8 cellular contexts compared by ENCODE assay signal in the genomic region with DNA sequence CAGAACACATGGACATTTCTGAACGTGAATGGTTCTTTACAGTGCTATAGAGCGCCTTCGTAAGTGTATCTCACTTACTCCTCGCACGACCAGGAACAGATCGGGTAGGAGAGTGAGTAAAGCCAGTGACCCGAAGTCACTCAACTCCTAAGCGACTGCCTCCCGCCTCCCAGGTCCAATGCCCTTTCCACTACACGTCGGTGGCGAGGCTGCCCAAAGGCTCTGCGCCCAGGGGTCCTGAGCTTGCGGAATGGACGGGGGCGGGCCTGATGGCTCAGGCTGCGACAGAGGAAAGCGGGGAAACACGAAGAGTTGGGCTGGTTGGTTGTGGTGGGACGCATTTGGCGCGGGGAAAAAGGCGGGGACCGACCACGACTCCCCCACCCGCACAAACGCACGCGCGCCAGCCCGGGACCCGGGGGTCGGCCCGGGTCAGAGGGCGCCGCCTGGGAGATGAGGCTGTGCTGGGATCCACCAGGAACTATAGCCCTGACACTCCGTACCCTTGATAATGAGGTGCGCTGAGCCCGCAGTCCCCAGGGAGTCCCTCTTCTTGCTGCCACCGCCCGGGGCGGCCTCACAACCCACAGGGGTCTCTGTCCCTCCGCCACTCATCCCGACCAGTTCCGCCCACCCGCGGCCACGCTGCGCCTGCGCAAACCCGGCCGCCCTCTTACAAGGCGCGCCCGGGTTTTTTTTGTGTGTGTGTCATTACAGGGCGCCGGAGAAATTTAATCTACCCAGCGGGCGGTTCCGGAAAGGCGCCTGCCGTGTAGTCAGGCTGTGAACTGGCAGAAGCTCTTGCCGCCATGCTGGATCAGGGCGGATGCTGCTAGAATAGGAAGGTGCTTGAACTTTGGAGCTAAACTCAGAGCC. TPM values are rescaled to one million over a fixed set of nuclear protein-coding genes. Genes with fewer than 3 reads are reported as not detected.
DNase-seq lines count a peak whose midpoint lies in the region; ATAC-seq and TF ChIP-seq lines count a peak whose summit lies in the region.

BLOC1S5 (minus strand) TSS at position 628 of the 876 bp plus-strand sequence; CDS start at position 615, 13 bp downstream.

- no peak within 1 kb of the TSS for H2BK15ac ChIP-seq in H9 (ENCODE audit: low read depth, low read length)

- no peak within 1 kb of the TSS for H4K5ac ChIP-seq in H9 (ENCODE audit: insufficient read length, low read depth, low read length)

- H3K27me3 ChIP-seq in H9 (ENCODE audit: insufficient read depth, low read length) (no peaks in the 10 kb centered on the region), MG63 (no peaks in the 10 kb centered on the region)

- H3K56ac ChIP-seq in H9 (ENCODE audit: insufficient read length, low read depth, low read length), result no peak within 1 kb of the TSS

- peak; percentile 94 for ATAC-seq in stimulated activated naive CD8-positive, alpha-beta T cell treated with anti-CD3 and anti-CD28 coated beads, Interleukin-15, amount 100 ng/mL, for 72 hours

- no peak within 1 kb of the TSS for H2AFZ ChIP-seq in H9 (ENCODE audit: low read length)

- DNase-seq in H9, result peak; percentile 98
- peak; percentile 96 for DNase-seq in MG63
- peak; percentile 89 for DNase-seq in SHP77 treated with DMSO at 0.1 percent for 48 hours (lab: John Stamatoyannopoulos, UW)
- peak; percentile 99 for DNase-seq in activated effector memory CD4-positive, alpha-beta T cell treated with anti-CD3 and anti-CD28 coated beads, Interleukin-2, amount 50 U/mL, for 16 hours
- DNase-seq in fibroblast of the conjunctiva (ENCODE audit: low read depth), result peak; percentile 96
- DNase-seq in nephron progenitor cell, result peak; percentile 97
- DNase-seq in stimulated activated naive CD8-positive, alpha-beta T cell treated with anti-CD3 and anti-CD28 coated beads, Interleukin-15, amount 100 ng/mL, for 72 hours, result peak; percentile 95 to 97

- H3K4me2 ChIP-seq in H9 (ENCODE audit: insufficient read depth, insufficient read length, low read length), result peak within 1 kb of the TSS; percentile 54

- no peak within 1 kb of the TSS for H3K23ac ChIP-seq in H9 (ENCODE audit: insufficient read length, low read depth, low read length)

- no peaks in the 10 kb centered on the region for H3K9me3 Mint-ChIP-seq in H9
- H3K9me3 Mint-ChIP-seq in nephron progenitor cell, result no peaks in the 10 kb centered on the region
- no peaks in the 10 kb centered on the region for H3K9me3 Mint-ChIP-seq in stimulated activated naive CD8-positive, alpha-beta T cell treated with anti-CD3 and anti-CD28 coated beads, Interleukin-15, amount 100 ng/mL, for 72 hours

- no peak within 1 kb of the TSS for H2BK12ac ChIP-seq in H9 (ENCODE audit: insufficient read length, low read depth, low read length)

- H3K4me1 Mint-ChIP-seq in H9, result peaks cover 18 to 19% of the 10 kb centered on the region in 2 experiments
- peaks cover 28% of the 10 kb centered on the region for H3K4me1 Mint-ChIP-seq in nephron progenitor cell
- peaks cover 29% of the 10 kb centered on the region for H3K4me1 Mint-ChIP-seq in stimulated activated naive CD8-positive, alpha-beta T cell treated with anti-CD3 and anti-CD28 coated beads, Interleukin-15, amount 100 ng/mL, for 72 hours

- peak within 1 kb of the TSS; percentile 50 for H3K18ac ChIP-seq in H9 (ENCODE audit: insufficient read length, low read depth, low read length)

- H3K4me3 Mint-ChIP-seq in H9, result peak within 1 kb of the TSS; percentile 95 to 96
- peak within 1 kb of the TSS; percentile 97 for H3K4me3 Mint-ChIP-seq in nephron progenitor cell
- peak within 1 kb of the TSS; percentile 92 to 97 for H3K4me3 Mint-ChIP-seq in stimulated activated naive CD8-positive, alpha-beta T cell treated with anti-CD3 and anti-CD28 coated beads, Interleukin-15, amount 100 ng/mL, for 72 hours

- no peaks in the 10 kb centered on the region for H3K79me1 ChIP-seq in H9 (ENCODE audit: insufficient read depth, low read depth, low read length, poor library complexity, severe bottlenecking)

- no peak within 1 kb of the TSS for H4K8ac ChIP-seq in H9 (replicated peaks; ENCODE audit: insufficient read length, low read depth, low read length)

- H3K27ac ChIP-seq in H9 (ENCODE audit: insufficient read length, low read depth, low read length), result no peak within 1 kb of the TSS

- no peak for TF ChIP-seq CTCF in H9 (conservative IDR thresholded peaks at IDR 0.05)
- TF ChIP-seq CTCF in nephron progenitor cell (IDR thresholded peaks at IDR 0.05), result no peak

- no peaks in the 10 kb centered on the region for H3K23me2 ChIP-seq in H9 (ENCODE audit: insufficient read length, low read depth, low read length, poor library complexity, severe bottlenecking)

- no peak within 1 kb of the TSS for H4K91ac ChIP-seq in H9 (ENCODE audit: insufficient read length, low read depth, low read length)

- H3K4me3 ChIP-seq in MG63, result peak within 1 kb of the TSS; percentile 71

- H3K36me3 ChIP-seq in ES-I3 (ENCODE audit: insufficient read depth, low read length) (peaks cover 2% of the 10 kb centered on the region; the same call in 1 of the 2 replicates), MG63 (peaks cover 6% of the 10 kb centered on the region; the same call in 1 of the 2 replicates)

- no peaks in the 10 kb centered on the region for H3K79me2 ChIP-seq in H9 (ENCODE audit: insufficient read depth, low read length)

- H4K20me1 ChIP-seq in H9 (ENCODE audit: control insufficient read depth, insufficient read depth, insufficient read length), result no peaks in the 10 kb centered on the region

- peak within 1 kb of the TSS; percentile 75 for H3K14ac ChIP-seq in H9 (ENCODE audit: insufficient read depth, low read length)

- H3K9me3 ChIP-seq in ES-I3 (ENCODE audit: control insufficient read depth, insufficient read depth, low read length) (no peaks in the 10 kb centered on the region), H9 (ENCODE audit: control insufficient read depth, low read depth, low read length) (no peaks in the 10 kb centered on the region), MG63 (no peaks in the 10 kb centered on the region)

- H3K36me3 Mint-ChIP-seq in H9 (ENCODE audit: insufficient read depth in 1 of 3, low read depth in 3 of 3) (peaks cover 0 to 20% (median 15%) of the 10 kb centered on the region in 3 experiments; a peak in 4 of 7 replicates), nephron progenitor cell (ENCODE audit: low read depth) (peaks cover 6% of the 10 kb centered on the region)

- H3K27ac Mint-ChIP-seq in H9 (peak within 1 kb of the TSS; percentile 66 to 95 (median 93); a peak in 5 of 7 replicates), nephron progenitor cell (peak within 1 kb of the TSS; percentile 98)
- H3K27ac Mint-ChIP-seq in stimulated activated naive CD8-positive, alpha-beta T cell treated with anti-CD3 and anti-CD28 coated beads, Interleukin-15, amount 100 ng/mL, for 72 hours, result peak within 1 kb of the TSS; percentile 92 to 94

- WGBS in H9 (ENCODE audit: extremely low coverage, insufficient read length, low lambda C conversion rate), result no CpG with 5 or more reads among the region's 64 CpGs

- H2BK20ac ChIP-seq in H9 (ENCODE audit: low read depth, low read length, poor library complexity, severe bottlenecking), result no peak within 1 kb of the TSS

- no peaks in the 10 kb centered on the region for H3K27me3 Mint-ChIP-seq in H9 (ENCODE audit: low read depth)
- H3K27me3 Mint-ChIP-seq in nephron progenitor cell (ENCODE audit: low read depth, poor library complexity), result no peaks in the 10 kb centered on the region
- no peaks in the 10 kb centered on the region for H3K27me3 Mint-ChIP-seq in stimulated activated naive CD8-positive, alpha-beta T cell treated with anti-CD3 and anti-CD28 coated beads, Interleukin-15, amount 100 ng/mL, for 72 hours

- H3K9ac ChIP-seq in ES-I3 (ENCODE audit: low read depth, low read length), result peak within 1 kb of the TSS; percentile 86
- H3K9ac ChIP-seq in H9 (ENCODE audit: extremely low read depth, insufficient read length, low read length), result peak within 1 kb of the TSS; percentile 31

- H3K4me1 ChIP-seq in ES-I3 (ENCODE audit: insufficient read depth, low read length), result peaks cover 13% of the 10 kb centered on the region; the same call in 1 of the 2 replicates
- H3K4me1 ChIP-seq in H9 (ENCODE audit: insufficient read depth, low read length), result no peaks in the 10 kb centered on the region

- no peak within 1 kb of the TSS for H3T11ph ChIP-seq in H9 (ENCODE audit: low read length)

- H2BK120ac ChIP-seq in H9 (ENCODE audit: low read depth, low read length, poor library complexity, severe bottlenecking), result no peak within 1 kb of the TSS

- no peak within 1 kb of the TSS for H3K4ac ChIP-seq in H9 (ENCODE audit: low read depth, low read length)

- H2BK5ac ChIP-seq in H9 (ENCODE audit: insufficient read length, low read length), result no peak within 1 kb of the TSS

- no peak within 1 kb of the TSS for H2AK5ac ChIP-seq in H9 (ENCODE audit: insufficient read length, low read length)

RNA-seq across cellular contexts. Expression of gene BLOC1S5, which starts in this region (rescaled TPM):
- total RNA-seq in H9 (2021), result 12.2 and 15.6 TPM in 2 replicates
- 6.2 and 11.1 TPM in 2 replicates for total RNA-seq in MG63 (2014; rRNA removed; shearing (Covaris generic); ENCODE audit: low replicate concordance)
